ENCODE assay signal across 9 cellular contexts in genomic region chr10:62183442-62183841, GRCh38.
DNase-seq lines count a peak whose midpoint lies in the region; ATAC-seq lines count a peak whose summit lies in the region.
"Had no signal": no experiment of that assay in that cellular context is flagged by ENCODE, and none has a peak within 500 bp of the region (broad histone marks: within the 10 kb centered on the region; RNA-seq: fewer than 3 reads in every experiment).

No MANE protein-coding gene starts in this region.

- no peak overlapping the region for H3K23ac ChIP-seq in mesendoderm (ENCODE audit: low read length)

- H2BK120ac ChIP-seq in mesendoderm (ENCODE audit: low read depth, low read length), result no peak overlapping the region

- no peaks in the 10 kb centered on the region for H3K79me2 ChIP-seq in mesendoderm (ENCODE audit: control insufficient read depth, insufficient read depth, low read length)

- DNase-seq in effector memory CD4-positive, alpha-beta T cell, result peak in 2 of 3 donors; percentile 12 to 20
- DNase-seq in hypothalamus (lab: John Stamatoyannopoulos, UW) (no peak), SIG-M5 (lab: John Stamatoyannopoulos, UW) (no peak), LoVo (ENCODE audit: low spot score) (no peak), mesendoderm (no peak)
- DNase-seq: naive B cell had no signal

- no peaks in the 10 kb centered on the region for H3K36me3 ChIP-seq in effector memory CD4-positive, alpha-beta T cell (ENCODE audit: control insufficient read depth, insufficient read depth, low read length)
- no peaks in the 10 kb centered on the region for H3K36me3 ChIP-seq in mesendoderm (ENCODE audit: control insufficient read depth, insufficient read depth, low read length)

- H4K8ac ChIP-seq in mesendoderm (ENCODE audit: low read depth, low read length), result no peak overlapping the region

- no peak overlapping the region for H3K18ac ChIP-seq in mesendoderm (ENCODE audit: low read length)

- peak overlapping the region; percentile 55 for H3K27ac ChIP-seq in effector memory CD4-positive, alpha-beta T cell (ENCODE audit: insufficient read depth, low read length, poor library complexity, severe bottlenecking)
- H3K27ac ChIP-seq in mesendoderm (ENCODE audit: low read depth, low read length), result no peak overlapping the region

- H2BK5ac ChIP-seq in mesendoderm (ENCODE audit: low read length), result no peak overlapping the region

- no peak overlapping the region for H2AK5ac ChIP-seq in mesendoderm (ENCODE audit: low read length)

- no peak overlapping the region for H2BK15ac ChIP-seq in mesendoderm (replicated peaks; ENCODE audit: low read depth)

- no peak overlapping the region for H3K4me2 ChIP-seq in mesendoderm (ENCODE audit: low read length)

- peak; percentile 78 for ATAC-seq in GM18508 (IDR thresholded peaks at IDR 0.05; ENCODE audit: insufficient read depth, unreplicated experiment)
- peak; percentile 88 for ATAC-seq in GM21423 (IDR thresholded peaks at IDR 0.05; ENCODE audit: unreplicated experiment)
- peak; percentile 58 for ATAC-seq in HG03521 (IDR thresholded peaks at IDR 0.05; ENCODE audit: unreplicated experiment)

- H3K9me3 ChIP-seq in effector memory CD4-positive, alpha-beta T cell (ENCODE audit: control insufficient read depth, low read length), result no peaks in the 10 kb centered on the region

- H3K27me3 ChIP-seq in effector memory CD4-positive, alpha-beta T cell (replicated peaks; ENCODE audit: control insufficient read depth, insufficient read depth, low read length, poor library complexity, severe bottlenecking), result no peaks in the 10 kb centered on the region
- H3K27me3 ChIP-seq in mesendoderm (ENCODE audit: insufficient read depth, low read length, poor library complexity), result no peaks in the 10 kb centered on the region

- peaks cover 37% of the 10 kb centered on the region for H3K4me1 ChIP-seq in effector memory CD4-positive, alpha-beta T cell (ENCODE audit: control insufficient read depth, insufficient read depth, low read length, poor library complexity, severe bottlenecking)
- H3K4me1 ChIP-seq in mesendoderm (ENCODE audit: control insufficient read depth, low read depth, low read length), result no peaks in the 10 kb centered on the region

- no peaks in the 10 kb centered on the region for H3K79me1 ChIP-seq in mesendoderm (ENCODE audit: low read length)

- no peak overlapping the region for H3K4ac ChIP-seq in mesendoderm (ENCODE audit: low read depth, low read length)

- no peak overlapping the region for H3K56ac ChIP-seq in mesendoderm (ENCODE audit: low read length)

- H3K9ac ChIP-seq in mesendoderm (ENCODE audit: low read length), result no peak overlapping the region

- no peak overlapping the region for H4K5ac ChIP-seq in mesendoderm (ENCODE audit: low read length)

- no peak overlapping the region for H3K4me3 ChIP-seq in effector memory CD4-positive, alpha-beta T cell (ENCODE audit: insufficient read depth, low read depth, low read length, poor library complexity, severe bottlenecking)
- H3K4me3 ChIP-seq in mesendoderm (ENCODE audit: low read length), result no peak overlapping the region

- WGBS in mesendoderm (ENCODE audit: extremely low coverage, insufficient coverage, low lambda C conversion rate), result no CpG with 5 or more reads among the region's 3 CpGs

Comparison
In these comparisons a context has a peak if more than half of its experiments do, and no peak if none do; other contexts are left out.
1. DNase-seq: peak in effector memory CD4-positive, alpha-beta T cell (2 of 3); none in hypothalamus (0 of 51), SIG-M5 (single experiment), LoVo (single experiment) and mesendoderm (single experiment).
2. Peak in every context shown above with its lines, with median percentiles within 50 percentile points of each other: ATAC-seq.